2 cellular contexts compared by ENCODE assay signal in the genomic region with DNA sequence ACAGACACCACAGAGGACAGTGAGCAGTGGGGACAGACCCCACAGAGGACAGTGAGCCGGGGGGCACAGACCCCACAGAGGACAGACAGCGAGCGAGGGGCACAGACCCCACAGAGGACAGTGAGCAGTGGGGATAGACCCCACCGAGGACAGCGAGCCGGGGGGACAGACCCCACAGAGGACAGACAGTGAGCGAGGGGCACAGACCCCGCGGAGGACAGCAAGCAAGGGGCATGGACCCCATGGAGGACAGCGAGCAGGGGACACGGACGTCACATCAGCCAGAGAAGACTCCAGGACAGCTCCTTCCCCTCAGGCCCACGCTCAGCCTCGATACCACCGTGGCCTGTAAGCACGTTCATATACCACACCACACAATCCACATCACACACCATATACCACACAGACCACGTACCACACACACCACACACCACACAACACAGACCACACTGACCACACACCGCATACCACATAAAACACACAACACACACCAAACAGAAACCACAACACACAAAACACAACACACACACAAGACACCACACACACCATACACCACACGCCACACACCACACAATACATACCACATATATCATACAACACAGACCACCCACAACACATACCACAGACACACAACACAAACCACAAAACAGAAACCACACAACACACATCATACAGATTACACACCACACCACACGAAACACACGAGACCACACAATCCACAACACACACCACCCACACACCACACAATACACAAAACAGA.
TF ChIP-seq lines count a peak whose summit lies in the region.

No MANE protein-coding gene starts in this region.

TF ChIP-seq in IMR-90, 13 proteins besides CTCF, POLR2A, EP300 and RAD21:
- TF ChIP-seq RCOR1 (IDR thresholded peaks at IDR 0.05; ENCODE audit: insufficient replicate concordance, low read length), result no peak
- no peak for TF ChIP-seq MAZ (IDR thresholded peaks at IDR 0.05; ENCODE audit: borderline replicate concordance, low read depth, low read length)
- no peak for TF ChIP-seq RFX5 (IDR thresholded peaks at IDR 0.05; ENCODE audit: low read depth, low read length)
- TF ChIP-seq NFE2L2 (IDR thresholded peaks at IDR 0.05; ENCODE audit: low read depth, low read length), result no peak
- no peak for TF ChIP-seq BHLHE40 (IDR thresholded peaks at IDR 0.05; ENCODE audit: low read depth, low read length)
- no peak for TF ChIP-seq CHD1 (IDR thresholded peaks at IDR 0.05; ENCODE audit: low read depth, low read length)
- TF ChIP-seq, protein P1, sequence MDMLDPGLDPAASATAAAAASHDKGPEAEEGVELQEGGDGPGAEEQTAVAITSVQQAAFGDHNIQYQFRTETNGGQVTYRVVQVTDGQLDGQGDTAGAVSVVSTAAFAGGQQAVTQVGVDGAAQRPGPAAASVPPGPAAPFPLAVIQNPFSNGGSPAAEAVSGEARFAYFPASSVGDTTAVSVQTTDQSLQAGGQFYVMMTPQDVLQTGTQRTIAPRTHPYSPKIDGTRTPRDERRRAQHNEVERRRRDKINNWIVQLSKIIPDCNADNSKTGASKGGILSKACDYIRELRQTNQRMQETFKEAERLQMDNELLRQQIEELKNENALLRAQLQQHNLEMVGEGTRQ (IDR thresholded peaks at IDR 0.05; ENCODE audit: low read depth, low read length), result no peak
- TF ChIP-seq CEBPB (IDR thresholded peaks at IDR 0.05; ENCODE audit: low read depth, low read length), result no peak

TF ChIP-seq in GM23338, 12 proteins besides CTCF, POLR2A, EP300 and RAD21:
- TF ChIP-seq EZH2 (IDR thresholded peaks at IDR 0.05; ENCODE audit: low read depth, unreplicated experiment), result no peak
- no peak for TF ChIP-seq ZNF114 (CRISPR knock-in tag; IDR thresholded peaks at IDR 0.05)
- TF ChIP-seq, protein P2, sequence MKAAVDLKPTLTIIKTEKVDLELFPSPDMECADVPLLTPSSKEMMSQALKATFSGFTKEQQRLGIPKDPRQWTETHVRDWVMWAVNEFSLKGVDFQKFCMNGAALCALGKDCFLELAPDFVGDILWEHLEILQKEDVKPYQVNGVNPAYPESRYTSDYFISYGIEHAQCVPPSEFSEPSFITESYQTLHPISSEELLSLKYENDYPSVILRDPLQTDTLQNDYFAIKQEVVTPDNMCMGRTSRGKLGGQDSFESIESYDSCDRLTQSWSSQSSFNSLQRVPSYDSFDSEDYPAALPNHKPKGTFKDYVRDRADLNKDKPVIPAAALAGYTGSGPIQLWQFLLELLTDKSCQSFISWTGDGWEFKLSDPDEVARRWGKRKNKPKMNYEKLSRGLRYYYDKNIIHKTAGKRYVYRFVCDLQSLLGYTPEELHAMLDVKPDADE (IDR thresholded peaks at IDR 0.05), result no peak
- TF ChIP-seq, protein P3, sequence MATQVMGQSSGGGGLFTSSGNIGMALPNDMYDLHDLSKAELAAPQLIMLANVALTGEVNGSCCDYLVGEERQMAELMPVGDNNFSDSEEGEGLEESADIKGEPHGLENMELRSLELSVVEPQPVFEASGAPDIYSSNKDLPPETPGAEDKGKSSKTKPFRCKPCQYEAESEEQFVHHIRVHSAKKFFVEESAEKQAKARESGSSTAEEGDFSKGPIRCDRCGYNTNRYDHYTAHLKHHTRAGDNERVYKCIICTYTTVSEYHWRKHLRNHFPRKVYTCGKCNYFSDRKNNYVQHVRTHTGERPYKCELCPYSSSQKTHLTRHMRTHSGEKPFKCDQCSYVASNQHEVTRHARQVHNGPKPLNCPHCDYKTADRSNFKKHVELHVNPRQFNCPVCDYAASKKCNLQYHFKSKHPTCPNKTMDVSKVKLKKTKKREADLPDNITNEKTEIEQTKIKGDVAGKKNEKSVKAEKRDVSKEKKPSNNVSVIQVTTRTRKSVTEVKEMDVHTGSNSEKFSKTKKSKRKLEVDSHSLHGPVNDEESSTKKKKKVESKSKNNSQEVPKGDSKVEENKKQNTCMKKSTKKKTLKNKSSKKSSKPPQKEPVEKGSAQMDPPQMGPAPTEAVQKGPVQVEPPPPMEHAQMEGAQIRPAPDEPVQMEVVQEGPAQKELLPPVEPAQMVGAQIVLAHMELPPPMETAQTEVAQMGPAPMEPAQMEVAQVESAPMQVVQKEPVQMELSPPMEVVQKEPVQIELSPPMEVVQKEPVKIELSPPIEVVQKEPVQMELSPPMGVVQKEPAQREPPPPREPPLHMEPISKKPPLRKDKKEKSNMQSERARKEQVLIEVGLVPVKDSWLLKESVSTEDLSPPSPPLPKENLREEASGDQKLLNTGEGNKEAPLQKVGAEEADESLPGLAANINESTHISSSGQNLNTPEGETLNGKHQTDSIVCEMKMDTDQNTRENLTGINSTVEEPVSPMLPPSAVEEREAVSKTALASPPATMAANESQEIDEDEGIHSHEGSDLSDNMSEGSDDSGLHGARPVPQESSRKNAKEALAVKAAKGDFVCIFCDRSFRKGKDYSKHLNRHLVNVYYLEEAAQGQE (IDR thresholded peaks at IDR 0.05; ENCODE audit: unreplicated experiment), result no peak
- TF ChIP-seq ZNF331 (CRISPR knock-in tag; IDR thresholded peaks at IDR 0.05; ENCODE audit: low read depth), result no peak
- no peak for TF ChIP-seq CREB1 (CRISPR knock-in tag; IDR thresholded peaks at IDR 0.05; ENCODE audit: low read depth)
- no peak for TF ChIP-seq POLR2AphosphoS5 (IDR thresholded peaks at IDR 0.05; ENCODE audit: low read depth)
- TF ChIP-seq, protein P4, sequence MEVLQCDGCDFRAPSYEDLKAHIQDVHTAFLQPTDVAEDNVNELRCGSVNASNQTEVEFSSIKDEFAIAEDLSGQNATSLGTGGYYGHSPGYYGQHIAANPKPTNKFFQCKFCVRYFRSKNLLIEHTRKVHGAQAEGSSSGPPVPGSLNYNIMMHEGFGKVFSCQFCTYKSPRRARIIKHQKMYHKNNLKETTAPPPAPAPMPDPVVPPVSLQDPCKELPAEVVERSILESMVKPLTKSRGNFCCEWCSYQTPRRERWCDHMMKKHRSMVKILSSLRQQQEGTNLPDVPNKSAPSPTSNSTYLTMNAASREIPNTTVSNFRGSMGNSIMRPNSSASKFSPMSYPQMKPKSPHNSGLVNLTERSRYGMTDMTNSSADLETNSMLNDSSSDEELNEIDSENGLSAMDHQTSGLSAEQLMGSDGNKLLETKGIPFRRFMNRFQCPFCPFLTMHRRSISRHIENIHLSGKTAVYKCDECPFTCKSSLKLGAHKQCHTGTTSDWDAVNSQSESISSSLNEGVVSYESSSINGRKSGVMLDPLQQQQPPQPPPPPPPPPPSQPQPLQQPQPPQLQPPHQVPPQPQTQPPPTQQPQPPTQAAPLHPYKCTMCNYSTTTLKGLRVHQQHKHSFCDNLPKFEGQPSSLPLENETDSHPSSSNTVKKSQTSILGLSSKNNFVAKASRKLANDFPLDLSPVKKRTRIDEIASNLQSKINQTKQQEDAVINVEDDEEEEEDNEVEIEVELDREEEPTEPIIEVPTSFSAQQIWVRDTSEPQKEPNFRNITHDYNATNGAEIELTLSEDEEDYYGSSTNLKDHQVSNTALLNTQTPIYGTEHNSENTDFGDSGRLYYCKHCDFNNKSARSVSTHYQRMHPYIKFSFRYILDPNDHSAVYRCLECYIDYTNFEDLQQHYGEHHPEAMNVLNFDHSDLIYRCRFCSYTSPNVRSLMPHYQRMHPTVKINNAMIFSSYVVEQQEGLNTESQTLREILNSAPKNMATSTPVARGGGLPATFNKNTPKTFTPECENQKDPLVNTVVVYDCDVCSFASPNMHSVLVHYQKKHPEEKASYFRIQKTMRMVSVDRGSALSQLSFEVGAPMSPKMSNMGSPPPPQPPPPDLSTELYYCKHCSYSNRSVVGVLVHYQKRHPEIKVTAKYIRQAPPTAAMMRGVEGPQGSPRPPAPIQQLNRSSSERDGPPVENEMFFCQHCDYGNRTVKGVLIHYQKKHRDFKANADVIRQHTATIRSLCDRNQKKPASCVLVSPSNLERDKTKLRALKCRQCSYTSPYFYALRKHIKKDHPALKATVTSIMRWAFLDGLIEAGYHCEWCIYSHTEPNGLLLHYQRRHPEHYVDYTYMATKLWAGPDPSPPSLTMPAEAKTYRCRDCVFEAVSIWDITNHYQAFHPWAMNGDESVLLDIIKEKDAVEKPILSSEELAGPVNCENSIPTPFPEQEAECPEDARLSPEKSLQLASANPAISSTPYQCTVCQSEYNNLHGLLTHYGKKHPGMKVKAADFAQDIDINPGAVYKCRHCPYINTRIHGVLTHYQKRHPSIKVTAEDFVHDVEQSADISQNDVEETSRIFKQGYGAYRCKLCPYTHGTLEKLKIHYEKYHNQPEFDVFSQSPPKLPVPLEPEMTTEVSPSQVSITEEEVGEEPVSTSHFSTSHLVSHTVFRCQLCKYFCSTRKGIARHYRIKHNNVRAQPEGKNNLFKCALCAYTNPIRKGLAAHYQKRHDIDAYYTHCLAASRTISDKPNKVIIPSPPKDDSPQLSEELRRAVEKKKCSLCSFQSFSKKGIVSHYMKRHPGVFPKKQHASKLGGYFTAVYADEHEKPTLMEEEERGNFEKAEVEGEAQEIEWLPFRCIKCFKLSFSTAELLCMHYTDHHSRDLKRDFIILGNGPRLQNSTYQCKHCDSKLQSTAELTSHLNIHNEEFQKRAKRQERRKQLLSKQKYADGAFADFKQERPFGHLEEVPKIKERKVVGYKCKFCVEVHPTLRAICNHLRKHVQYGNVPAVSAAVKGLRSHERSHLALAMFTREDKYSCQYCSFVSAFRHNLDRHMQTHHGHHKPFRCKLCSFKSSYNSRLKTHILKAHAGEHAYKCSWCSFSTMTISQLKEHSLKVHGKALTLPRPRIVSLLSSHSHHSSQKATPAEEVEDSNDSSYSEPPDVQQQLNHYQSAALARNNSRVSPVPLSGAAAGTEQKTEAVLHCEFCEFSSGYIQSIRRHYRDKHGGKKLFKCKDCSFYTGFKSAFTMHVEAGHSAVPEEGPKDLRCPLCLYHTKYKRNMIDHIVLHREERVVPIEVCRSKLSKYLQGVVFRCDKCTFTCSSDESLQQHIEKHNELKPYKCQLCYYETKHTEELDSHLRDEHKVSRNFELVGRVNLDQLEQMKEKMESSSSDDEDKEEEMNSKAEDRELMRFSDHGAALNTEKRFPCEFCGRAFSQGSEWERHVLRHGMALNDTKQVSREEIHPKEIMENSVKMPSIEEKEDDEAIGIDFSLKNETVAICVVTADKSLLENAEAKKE (CRISPR knock-in tag; IDR thresholded peaks at IDR 0.05), result no peak
- TF ChIP-seq JUNB (IDR thresholded peaks at IDR 0.05; ENCODE audit: unreplicated experiment), result no peak
- no peak for TF ChIP-seq STAT1 (IDR thresholded peaks at IDR 0.05; ENCODE audit: unreplicated experiment)
- no peak for TF ChIP-seq EZH2phosphoT487 (IDR thresholded peaks at IDR 0.05; ENCODE audit: unreplicated experiment)
- TF ChIP-seq NANOG (IDR thresholded peaks at IDR 0.05; ENCODE audit: borderline replicate concordance), result no peak
